1 cellular context compared by ENCODE assay signal in the genomic region with DNA sequence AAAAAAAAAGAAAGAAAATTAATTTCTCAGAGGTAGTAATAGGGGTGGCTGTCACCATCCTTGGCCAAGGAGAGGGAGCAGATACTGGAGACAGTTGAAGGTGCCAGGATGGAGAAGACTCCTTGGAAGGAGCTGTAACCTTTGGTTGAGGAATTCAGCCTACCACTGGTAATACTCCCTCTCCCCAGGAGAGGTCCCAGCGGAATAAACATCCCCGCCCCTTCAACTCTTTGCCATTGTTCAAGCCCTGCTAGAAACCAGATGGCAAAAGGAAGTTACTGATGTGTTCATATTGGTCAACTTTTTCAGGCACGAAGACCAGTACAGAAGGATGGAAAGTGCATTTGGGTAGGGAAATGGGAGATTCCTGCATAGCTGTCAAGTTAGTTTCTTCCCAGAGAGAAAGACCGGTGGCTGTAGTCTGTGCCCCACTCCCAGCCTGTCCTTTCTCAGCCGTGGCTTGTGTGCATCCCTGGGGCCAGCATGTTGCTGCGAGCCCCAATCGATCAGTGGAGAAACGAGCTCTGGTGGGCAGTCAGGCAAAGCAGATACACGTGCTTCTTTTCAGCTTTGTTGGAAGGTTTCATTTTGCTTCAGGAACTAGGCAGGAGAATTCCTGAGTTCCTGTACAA.
A peak's percentile ranks its signal among the peaks of the same experiment; 100 is the strongest.
TF ChIP-seq lines count a peak whose summit lies in the region.

No MANE protein-coding gene starts in this region.

TF ChIP-seq in GM23338, 12 proteins besides CTCF, POLR2A, EP300 and RAD21 (continued from another document):
- TF ChIP-seq, protein P1, sequence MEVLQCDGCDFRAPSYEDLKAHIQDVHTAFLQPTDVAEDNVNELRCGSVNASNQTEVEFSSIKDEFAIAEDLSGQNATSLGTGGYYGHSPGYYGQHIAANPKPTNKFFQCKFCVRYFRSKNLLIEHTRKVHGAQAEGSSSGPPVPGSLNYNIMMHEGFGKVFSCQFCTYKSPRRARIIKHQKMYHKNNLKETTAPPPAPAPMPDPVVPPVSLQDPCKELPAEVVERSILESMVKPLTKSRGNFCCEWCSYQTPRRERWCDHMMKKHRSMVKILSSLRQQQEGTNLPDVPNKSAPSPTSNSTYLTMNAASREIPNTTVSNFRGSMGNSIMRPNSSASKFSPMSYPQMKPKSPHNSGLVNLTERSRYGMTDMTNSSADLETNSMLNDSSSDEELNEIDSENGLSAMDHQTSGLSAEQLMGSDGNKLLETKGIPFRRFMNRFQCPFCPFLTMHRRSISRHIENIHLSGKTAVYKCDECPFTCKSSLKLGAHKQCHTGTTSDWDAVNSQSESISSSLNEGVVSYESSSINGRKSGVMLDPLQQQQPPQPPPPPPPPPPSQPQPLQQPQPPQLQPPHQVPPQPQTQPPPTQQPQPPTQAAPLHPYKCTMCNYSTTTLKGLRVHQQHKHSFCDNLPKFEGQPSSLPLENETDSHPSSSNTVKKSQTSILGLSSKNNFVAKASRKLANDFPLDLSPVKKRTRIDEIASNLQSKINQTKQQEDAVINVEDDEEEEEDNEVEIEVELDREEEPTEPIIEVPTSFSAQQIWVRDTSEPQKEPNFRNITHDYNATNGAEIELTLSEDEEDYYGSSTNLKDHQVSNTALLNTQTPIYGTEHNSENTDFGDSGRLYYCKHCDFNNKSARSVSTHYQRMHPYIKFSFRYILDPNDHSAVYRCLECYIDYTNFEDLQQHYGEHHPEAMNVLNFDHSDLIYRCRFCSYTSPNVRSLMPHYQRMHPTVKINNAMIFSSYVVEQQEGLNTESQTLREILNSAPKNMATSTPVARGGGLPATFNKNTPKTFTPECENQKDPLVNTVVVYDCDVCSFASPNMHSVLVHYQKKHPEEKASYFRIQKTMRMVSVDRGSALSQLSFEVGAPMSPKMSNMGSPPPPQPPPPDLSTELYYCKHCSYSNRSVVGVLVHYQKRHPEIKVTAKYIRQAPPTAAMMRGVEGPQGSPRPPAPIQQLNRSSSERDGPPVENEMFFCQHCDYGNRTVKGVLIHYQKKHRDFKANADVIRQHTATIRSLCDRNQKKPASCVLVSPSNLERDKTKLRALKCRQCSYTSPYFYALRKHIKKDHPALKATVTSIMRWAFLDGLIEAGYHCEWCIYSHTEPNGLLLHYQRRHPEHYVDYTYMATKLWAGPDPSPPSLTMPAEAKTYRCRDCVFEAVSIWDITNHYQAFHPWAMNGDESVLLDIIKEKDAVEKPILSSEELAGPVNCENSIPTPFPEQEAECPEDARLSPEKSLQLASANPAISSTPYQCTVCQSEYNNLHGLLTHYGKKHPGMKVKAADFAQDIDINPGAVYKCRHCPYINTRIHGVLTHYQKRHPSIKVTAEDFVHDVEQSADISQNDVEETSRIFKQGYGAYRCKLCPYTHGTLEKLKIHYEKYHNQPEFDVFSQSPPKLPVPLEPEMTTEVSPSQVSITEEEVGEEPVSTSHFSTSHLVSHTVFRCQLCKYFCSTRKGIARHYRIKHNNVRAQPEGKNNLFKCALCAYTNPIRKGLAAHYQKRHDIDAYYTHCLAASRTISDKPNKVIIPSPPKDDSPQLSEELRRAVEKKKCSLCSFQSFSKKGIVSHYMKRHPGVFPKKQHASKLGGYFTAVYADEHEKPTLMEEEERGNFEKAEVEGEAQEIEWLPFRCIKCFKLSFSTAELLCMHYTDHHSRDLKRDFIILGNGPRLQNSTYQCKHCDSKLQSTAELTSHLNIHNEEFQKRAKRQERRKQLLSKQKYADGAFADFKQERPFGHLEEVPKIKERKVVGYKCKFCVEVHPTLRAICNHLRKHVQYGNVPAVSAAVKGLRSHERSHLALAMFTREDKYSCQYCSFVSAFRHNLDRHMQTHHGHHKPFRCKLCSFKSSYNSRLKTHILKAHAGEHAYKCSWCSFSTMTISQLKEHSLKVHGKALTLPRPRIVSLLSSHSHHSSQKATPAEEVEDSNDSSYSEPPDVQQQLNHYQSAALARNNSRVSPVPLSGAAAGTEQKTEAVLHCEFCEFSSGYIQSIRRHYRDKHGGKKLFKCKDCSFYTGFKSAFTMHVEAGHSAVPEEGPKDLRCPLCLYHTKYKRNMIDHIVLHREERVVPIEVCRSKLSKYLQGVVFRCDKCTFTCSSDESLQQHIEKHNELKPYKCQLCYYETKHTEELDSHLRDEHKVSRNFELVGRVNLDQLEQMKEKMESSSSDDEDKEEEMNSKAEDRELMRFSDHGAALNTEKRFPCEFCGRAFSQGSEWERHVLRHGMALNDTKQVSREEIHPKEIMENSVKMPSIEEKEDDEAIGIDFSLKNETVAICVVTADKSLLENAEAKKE (CRISPR knock-in tag; IDR thresholded peaks at IDR 0.05): 0 out of 2 replicates have a peak, but pooled peaks have one; percentile 14
